ENCODE assay signal across 12 cellular contexts in the genomic region with DNA sequence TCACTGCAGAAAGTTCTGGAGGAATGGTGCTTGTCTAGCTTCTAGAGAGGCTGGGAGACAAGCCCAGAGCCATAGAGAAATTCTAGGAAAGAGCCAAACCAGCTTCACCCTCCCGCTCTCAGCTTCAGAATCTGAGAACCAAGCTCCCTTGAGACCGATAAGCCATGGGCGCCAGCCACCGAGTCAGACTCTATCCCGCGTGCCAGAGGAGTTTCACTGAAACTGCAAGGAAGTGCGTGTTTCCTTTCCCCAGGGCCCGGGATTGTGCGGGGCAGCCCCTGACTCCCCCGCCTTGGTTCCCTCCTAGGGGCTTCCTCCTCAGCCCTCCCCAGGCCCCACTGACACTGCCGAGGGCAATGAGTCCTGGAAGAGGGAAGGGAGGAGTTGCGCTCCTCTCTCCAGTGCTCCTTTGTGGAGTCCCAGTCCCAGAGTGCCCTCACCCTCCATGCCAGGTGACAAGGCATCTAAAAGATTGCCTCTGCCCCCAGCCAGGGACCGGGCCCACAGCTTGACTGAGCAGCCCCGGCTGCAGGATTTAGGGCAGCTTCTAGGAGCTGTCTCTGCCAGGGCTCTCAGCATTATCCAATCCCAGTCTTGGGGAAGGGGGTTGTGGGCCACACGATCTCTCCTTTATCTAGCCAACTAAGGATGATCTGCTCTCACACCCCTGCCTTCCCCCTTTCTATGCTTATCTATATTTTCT.
"Had no signal": no experiment of that assay in that cellular context is flagged by ENCODE, and none has a peak within 500 bp of the region (broad histone marks: within the 10 kb centered on the region; RNA-seq: fewer than 3 reads in every experiment).

No MANE protein-coding gene starts in this region.

- ATAC-seq: activated CD8-positive, alpha-beta T cell treated with anti-CD3 and anti-CD28 coated beads for 36 hours had no signal

- DNase-seq: activated CD8-positive, alpha-beta memory T cell treated with anti-CD3 and anti-CD28 coated beads, Interleukin-2, amount 50 U/mL, for 4 hours; activated CD8-positive, alpha-beta T cell treated with anti-CD3 and anti-CD28 coated beads for 36 hours; activated naive CD4-positive, alpha-beta T cell treated with anti-CD3 and anti-CD28 coated beads, Interleukin-2, amount 10 ng/mL, durations not matched to agents 7 days and 5 days; amygdala; dorsolateral prefrontal cortex; stimulated activated CD4-positive, alpha-beta T cell treated with anti-CD3 and anti-CD28 coated beads, Interleukin-2, amount 100 ng/mL, for 48 hours; stimulated activated naive CD4-positive, alpha-beta T cell treated with Interleukin-2 at 50 U/mL for 16 hours; T1000 had no signal

- H3K27ac Mint-ChIP-seq: activated naive CD4-positive, alpha-beta T cell treated with anti-CD3 and anti-CD28 coated beads, Interleukin-2, amount 10 ng/mL, durations not matched to agents 7 days and 5 days; memory B cell had no signal

- H3K9me3 Mint-ChIP-seq: activated CD8-positive, alpha-beta T cell treated with anti-CD3 and anti-CD28 coated beads for 36 hours; activated naive CD4-positive, alpha-beta T cell treated with anti-CD3 and anti-CD28 coated beads, Interleukin-2, amount 10 ng/mL, durations not matched to agents 7 days and 5 days; memory B cell; nephron had no signal

- H3K4me3 Mint-ChIP-seq: activated CD8-positive, alpha-beta T cell treated with anti-CD3 and anti-CD28 coated beads for 36 hours; activated naive CD4-positive, alpha-beta T cell treated with anti-CD3 and anti-CD28 coated beads, Interleukin-2, amount 10 ng/mL, durations not matched to agents 7 days and 5 days; memory B cell; nephron had no signal

- H3K27me3 ChIP-seq: breast epithelium, dorsolateral prefrontal cortex had no signal

- H3K27ac ChIP-seq: breast epithelium, dorsolateral prefrontal cortex, VCaP had no signal

- H3K4me3 ChIP-seq: breast epithelium, dorsolateral prefrontal cortex had no signal

- H3K36me3 ChIP-seq: breast epithelium had no signal

- H3K27me3 Mint-ChIP-seq: activated CD8-positive, alpha-beta T cell treated with anti-CD3 and anti-CD28 coated beads for 36 hours; memory B cell had no signal

- H3K36me3 Mint-ChIP-seq: memory B cell had no signal

- H3K9me3 ChIP-seq: breast epithelium had no signal
